ENCODE assay signal across 8 cellular contexts in the genomic region with DNA sequence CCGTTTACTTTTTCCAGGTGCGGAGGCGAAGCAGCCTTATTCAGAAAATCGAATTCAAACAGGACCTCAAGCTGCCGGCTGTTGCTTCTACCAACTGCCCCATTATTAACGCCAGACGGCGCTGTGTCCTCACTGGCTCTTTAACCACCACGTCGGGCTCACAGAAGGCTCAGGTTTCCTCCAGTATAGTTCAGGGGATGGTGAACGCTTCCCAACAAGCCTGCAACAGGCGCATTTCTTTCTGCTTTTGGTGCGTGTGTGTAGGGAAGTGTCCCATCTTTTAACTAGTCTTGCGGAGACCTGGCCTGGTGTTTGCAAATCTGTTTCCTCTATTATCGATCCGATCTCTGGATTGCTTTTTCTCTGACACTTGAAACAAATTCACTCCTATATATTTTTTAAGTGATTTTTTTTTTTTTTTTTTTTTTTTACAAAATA.
DNase-seq lines count a peak whose midpoint lies in the region; ATAC-seq and TF ChIP-seq lines count a peak whose summit lies in the region.

No MANE protein-coding gene starts in this region.

- peak overlapping the region; percentile 19 for H3K4me3 Mint-ChIP-seq in central memory CD8-positive, alpha-beta T cell

- H3K27me3 Mint-ChIP-seq in central memory CD8-positive, alpha-beta T cell: peaks cover 61% of the 10 kb centered on the region

- DNase-seq in NCI-H446 treated with DMSO at 0.1 percent for 48 hours (lab: John Stamatoyannopoulos, UW) (peak; percentile 89), kidney tubule cell (ENCODE audit: low spot score) (peak; percentile 84)
- DNase-seq in central memory CD8-positive, alpha-beta T cell (ENCODE audit: low spot score in 2 of 2): peak; percentile 38
- DNase-seq in stimulated activated CD4-positive, alpha-beta T cell treated with anti-CD3 and anti-CD28 coated beads, Interleukin-2, amount 100 ng/mL, for 4 hours (ENCODE audit: low read depth): peak; percentile 47

- H3K4me1 Mint-ChIP-seq in central memory CD8-positive, alpha-beta T cell: peaks cover 20% of the 10 kb centered on the region

- no peaks in the 10 kb centered on the region for H3K36me3 Mint-ChIP-seq in central memory CD8-positive, alpha-beta T cell (ENCODE audit: insufficient read depth)

- ATAC-seq in HG03175 (IDR thresholded peaks at IDR 0.05; ENCODE audit: unreplicated experiment): peak; percentile 68
- peak; percentile 68 to 75 for ATAC-seq in activated CD4-positive, CD25-positive, alpha-beta regulatory T cell treated with anti-CD3 and anti-CD28 coated beads, Interleukin-2, amount 50 U/mL, for 24 hours
- ATAC-seq in central memory CD8-positive, alpha-beta T cell (replicated peaks; ENCODE audit: extremely low read depth, poor library complexity, severe bottlenecking): peak; percentile 73
- no peak for ATAC-seq in GM19023 (IDR thresholded peaks at IDR 0.05; ENCODE audit: unreplicated experiment)

- TF ChIP-seq CTCF in GM12874 (IDR thresholded peaks at IDR 0.05; ENCODE audit: insufficient read depth, low read depth, low read length): peak; percentile 92

- no peaks in the 10 kb centered on the region for H3K9me3 Mint-ChIP-seq in central memory CD8-positive, alpha-beta T cell

- no peak overlapping the region for H3K27ac Mint-ChIP-seq in central memory CD8-positive, alpha-beta T cell (ENCODE audit: low read depth)

Comparison
In these comparisons a context has a peak if more than half of its experiments do, and no peak if none do; other contexts are left out.
1. DNase-seq: peak in every context shown above with its lines; median percentile 89 in NCI-H446 treated with DMSO at 0.1 percent for 48 hours; 84 in kidney tubule cell; 47 in stimulated activated CD4-positive, alpha-beta T cell treated with anti-CD3 and anti-CD28 coated beads, Interleukin-2, amount 100 ng/mL, for 4 hours; 38 in central memory CD8-positive, alpha-beta T cell.